In the genomic region with DNA sequence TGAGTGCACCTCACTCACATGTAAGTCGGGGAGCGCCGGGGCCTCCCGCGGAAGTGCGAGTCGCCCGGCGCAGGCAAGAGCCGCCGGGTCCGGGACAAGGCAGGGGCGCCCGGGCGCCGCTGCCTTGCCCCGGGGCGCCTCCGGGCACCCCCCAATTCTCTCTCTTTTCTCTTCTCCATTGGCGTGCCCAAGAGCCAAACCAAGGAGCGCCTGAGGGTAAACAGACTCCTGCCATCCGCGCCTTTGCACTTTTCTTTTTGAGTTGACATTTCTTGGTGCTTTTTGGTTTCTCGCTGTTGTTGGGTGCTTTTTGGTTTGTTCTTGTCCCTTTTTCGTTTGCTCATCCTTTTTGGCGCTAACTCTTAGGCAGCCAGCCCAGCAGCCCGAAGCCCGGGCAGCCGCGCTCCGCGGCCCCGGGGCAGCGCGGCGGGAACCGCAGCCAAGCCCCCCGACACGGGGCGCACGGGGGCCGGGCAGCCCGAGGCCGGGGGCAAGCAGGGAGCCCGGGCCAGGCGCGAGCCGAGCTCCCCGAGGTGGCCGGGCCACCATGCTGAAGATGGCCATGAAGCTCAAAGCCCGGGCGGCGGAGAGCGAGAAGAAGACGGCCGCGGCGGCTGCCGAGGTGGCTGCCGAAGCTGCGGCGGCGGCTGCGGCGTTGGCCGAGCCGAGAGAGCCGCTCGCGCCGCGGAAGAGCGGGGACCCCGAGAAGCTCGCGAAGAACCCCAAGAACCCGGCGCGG, we compare ENCODE assay signal across 8 cellular contexts. TPM values are rescaled to one million over a fixed set of nuclear protein-coding genes. Genes with fewer than 3 reads are reported as not detected.
DNase-seq lines count a peak whose midpoint lies in the region; ATAC-seq and TF ChIP-seq lines count a peak whose summit lies in the region.

No MANE protein-coding gene starts in this region.

- peak overlapping the region; percentile 82; the same call in 1 of the 2 replicates for H3K4me2 ChIP-seq in SK-N-SH
- H3K4me2 ChIP-seq in smooth muscle cell, result peak overlapping the region; percentile 99

- peak overlapping the region; percentile 93 for H3K4me3 Mint-ChIP-seq in activated CD8-positive, alpha-beta T cell treated with anti-CD3 and anti-CD28 coated beads, Interleukin-2, amount 10 ng/mL, durations not matched to agents 7 days and 5 days

- CTCF ChIA-PET in SK-N-SH (lab: Yijun Ruan, JAX), result interaction anchor here (0.9 to 1.1 kb wide), 3 partner anchors 12 to 333 kb away, joined by 3 to 4 read pairs (median 3); a partner anchor contains a TSS
- CTCF ChIA-PET in activated CD8-positive, alpha-beta T cell treated with anti-CD3 and anti-CD28 coated beads, Interleukin-2, amount 10 ng/mL, durations not matched to agents 7 days and 5 days (lab: Charles Lee), result interaction anchor here (1.0 kb wide), 1 partner anchor 10 kb away, joined by 3 read pairs; no protein-coding TSS in a partner anchor

- H3K9me2 ChIP-seq in SK-N-SH, result no peaks in the 10 kb centered on the region

- peak overlapping the region; percentile 95 for H3K27ac Mint-ChIP-seq in activated CD8-positive, alpha-beta T cell treated with anti-CD3 and anti-CD28 coated beads, Interleukin-2, amount 10 ng/mL, durations not matched to agents 7 days and 5 days

- no peak overlapping the region for H2AFZ ChIP-seq in SK-N-SH (ENCODE audit: low read depth)
- no peak overlapping the region for H2AFZ ChIP-seq in smooth muscle cell (ENCODE audit: low read depth)

- ATAC-seq in SK-N-SH treated with all-trans-retinoic acid at 6 μM for 48 hours, result no peak
- no peak for ATAC-seq in activated CD8-positive, alpha-beta T cell treated with anti-CD3 and anti-CD28 coated beads, Interleukin-2, amount 10 ng/mL, durations not matched to agents 7 days and 5 days
- no peak for ATAC-seq in left ventricle myocardium superior
- no peak for ATAC-seq in left lobe of liver

- no peak for TF ChIP-seq RAD21 in SK-N-SH (IDR thresholded peaks at IDR 0.05; ENCODE audit: low read length)

- no peaks in the 10 kb centered on the region for H3K27me3 ChIP-seq in SK-N-SH (ENCODE audit: insufficient read depth)
- no peaks in the 10 kb centered on the region for H3K27me3 ChIP-seq in smooth muscle cell (ENCODE audit: low read depth)

- H4K20me1 ChIP-seq in SK-N-SH (ENCODE audit: insufficient read depth) (peaks cover 18% of the 10 kb centered on the region), smooth muscle cell (ENCODE audit: low read depth) (peaks cover 21% of the 10 kb centered on the region)

- H3K9me3 Mint-ChIP-seq in activated CD8-positive, alpha-beta T cell treated with anti-CD3 and anti-CD28 coated beads, Interleukin-2, amount 10 ng/mL, durations not matched to agents 7 days and 5 days (ENCODE audit: insufficient read depth), result no peaks in the 10 kb centered on the region

- peaks cover 14% of the 10 kb centered on the region for H3F3A ChIP-seq in SK-N-SH (replicated peaks; ENCODE audit: insufficient read depth)
- peaks cover 5% of the 10 kb centered on the region for H3F3A ChIP-seq in smooth muscle cell (ENCODE audit: low read depth)

- H3K79me2 ChIP-seq in SK-N-SH (ENCODE audit: insufficient read depth), result peaks cover 38% of the 10 kb centered on the region
- peaks cover 27% of the 10 kb centered on the region for H3K79me2 ChIP-seq in smooth muscle cell (ENCODE audit: low read depth)

- no peak for TF ChIP-seq CTCF in SK-N-SH (IDR thresholded peaks at IDR 0.05)
- TF ChIP-seq CTCF in smooth muscle cell (IDR thresholded peaks at IDR 0.05; ENCODE audit: borderline replicate concordance, insufficient read depth, poor library complexity, severe bottlenecking), result no peak

- peaks cover 19% of the 10 kb centered on the region for H3K36me3 Mint-ChIP-seq in activated CD8-positive, alpha-beta T cell treated with anti-CD3 and anti-CD28 coated beads, Interleukin-2, amount 10 ng/mL, durations not matched to agents 7 days and 5 days (ENCODE audit: low read depth)

- DNase-seq in SK-N-SH (no peak), left ventricle myocardium superior (peak; percentile 40), smooth muscle cell (lab: John Stamatoyannopoulos, UW; ENCODE audit: unreplicated experiment) (no peak), left lobe of liver (ENCODE audit: low spot score) (no peak), epidermal melanocyte (ENCODE audit: insufficient read length, low spot score) (no peak), MV-4-11 (lab: John Stamatoyannopoulos, UW) (no peak)
- no peak for DNase-seq in activated CD8-positive, alpha-beta T cell treated with anti-CD3 and anti-CD28 coated beads, Interleukin-2, amount 10 ng/mL, durations not matched to agents 7 days and 5 days

- peak overlapping the region; percentile 68; the same call in 1 of the 2 replicates for H3K9ac ChIP-seq in SK-N-SH
- H3K9ac ChIP-seq in smooth muscle cell (ENCODE audit: low read depth), result peak overlapping the region; percentile 76

- WGBS in SK-N-SH (ENCODE audit: low lambda C conversion rate), result 65% methylated on average over 67 of the region's 79 CpGs
- WGBS in smooth muscle cell (ENCODE audit: low lambda C conversion rate), result 2% methylated on average over 75 of the region's 79 CpGs

- H3K4me1 Mint-ChIP-seq in activated CD8-positive, alpha-beta T cell treated with anti-CD3 and anti-CD28 coated beads, Interleukin-2, amount 10 ng/mL, durations not matched to agents 7 days and 5 days (ENCODE audit: low read depth), result peaks cover 43% of the 10 kb centered on the region

- H3K27ac ChIP-seq in SK-N-SH (ENCODE audit: low read depth in 2 of 2, low read length in 1 of 2) (peak overlapping the region; percentile 50 to 71; a peak in 3 of 4 replicates), smooth muscle cell (ENCODE audit: low read depth) (peak overlapping the region; percentile 58)

- POLR2A ChIA-PET in SK-N-SH (lab: Yijun Ruan, JAX), result interaction anchor here (0.8 to 1.0 kb wide), 4 partner anchors 9 to 15 kb away, joined by 3 to 5 read pairs (median 4); no protein-coding TSS in a partner anchor
- POLR2A ChIA-PET in activated CD8-positive, alpha-beta T cell treated with anti-CD3 and anti-CD28 coated beads, Interleukin-2, amount 10 ng/mL, durations not matched to agents 7 days and 5 days (lab: Charles Lee), result interaction anchor here (1.0 to 1.9 kb wide), 12 partner anchors 12 to 275 kb away, joined by 3 to 16 read pairs (median 4); a partner anchor contains a TSS

- H3K36me3 ChIP-seq in SK-N-SH (replicated peaks in 1 of 2; ENCODE audit: control insufficient read depth in 1 of 2, insufficient read depth in 2 of 2, low read length in 1 of 2) (peaks cover 4 to 5% of the 10 kb centered on the region in 2 experiments), smooth muscle cell (ENCODE audit: low read depth) (no peaks in the 10 kb centered on the region)

- peak overlapping the region; percentile 65 to 69 for H3K4me3 ChIP-seq in SK-N-SH (ENCODE audit: low read depth in 2 of 2, low read length in 1 of 2)
- peak overlapping the region; percentile 100 for H3K4me3 ChIP-seq in smooth muscle cell

- H3K4me1 ChIP-seq in SK-N-SH (ENCODE audit: control insufficient read depth in 1 of 2, insufficient read depth in 2 of 2, low read depth in 1 of 2, low read length in 1 of 2) (peaks cover 7 to 14% of the 10 kb centered on the region in 2 experiments; a peak in 3 of 4 replicates), smooth muscle cell (ENCODE audit: low read depth) (peaks cover 23% of the 10 kb centered on the region)

- H3K27me3 Mint-ChIP-seq in activated CD8-positive, alpha-beta T cell treated with anti-CD3 and anti-CD28 coated beads, Interleukin-2, amount 10 ng/mL, durations not matched to agents 7 days and 5 days (ENCODE audit: low read depth), result no peaks in the 10 kb centered on the region

- no peak for TF ChIP-seq EP300 in SK-N-SH (IDR thresholded peaks at IDR 0.05; ENCODE audit: borderline replicate concordance in 1 of 2, low read depth in 1 of 2, low read length in 1 of 2)

- intact Hi-C loops in left ventricle myocardium superior (cut with micrococcal nuclease), result no loop called here

- no peaks in the 10 kb centered on the region for H3K9me3 ChIP-seq in SK-N-SH
- no peaks in the 10 kb centered on the region for H3K9me3 ChIP-seq in smooth muscle cell (replicated peaks; ENCODE audit: low read depth)

TF ChIP-seq in SK-N-SH, 30 proteins besides CTCF, POLR2A, EP300 and RAD21:
- TF ChIP-seq YY1 (IDR thresholded peaks at IDR 0.05; ENCODE audit: low read depth) (no peak), CHD2 (IDR thresholded peaks at IDR 0.05; ENCODE audit: low read length, partially characterized antibody) (no peak)

TF ChIP-seq in SK-N-SH treated with all-trans-retinoic acid at 6 μM for 48 hours, 23 proteins besides CTCF, POLR2A, EP300 and RAD21 (continues in another document):
- no peak for TF ChIP-seq ISL1 (CRISPR knock-in tag; IDR thresholded peaks at IDR 0.05)
- no peak for TF ChIP-seq SNAI2 (CRISPR knock-in tag; IDR thresholded peaks at IDR 0.05)
- no peak for TF ChIP-seq TOX (CRISPR knock-in tag; IDR thresholded peaks at IDR 0.05; ENCODE audit: borderline replicate concordance)
- TF ChIP-seq ZNF8 (CRISPR knock-in tag; IDR thresholded peaks at IDR 0.05), result no peak
- no peak for TF ChIP-seq GLIS3 (CRISPR knock-in tag; IDR thresholded peaks at IDR 0.05)
- no peak for TF ChIP-seq BACH2 (CRISPR knock-in tag; IDR thresholded peaks at IDR 0.05; ENCODE audit: borderline replicate concordance)

RNA-seq across cellular contexts. Expression of a gene that starts 37.0 kb away (rescaled TPM):
- polyA plus RNA-seq in SK-N-SH (2012; rRNA removed) (1,011 and 1,562 TPM in 2 replicates), smooth muscle cell (1,914 and 1,960 TPM in 2 replicates)
- 1,261 and 1,880 TPM in 2 replicates for polyA plus RNA-seq in SK-N-SH (2012; cell fraction: cytosol; rRNA removed)
- polyA plus RNA-seq in SK-N-SH (2012; cell fraction: nucleus; rRNA removed), result 1,323 and 1,902 TPM in 2 replicates
- total RNA-seq in activated CD8-positive, alpha-beta T cell treated with anti-CD3 and anti-CD28 coated beads, Interleukin-2, amount 10 ng/mL, durations not matched to agents 7 days and 5 days, result 100 to 1,000 TPM; 912 to 952 TPM
- total RNA-seq in left ventricle myocardium superior (1,575 TPM), smooth muscle cell (1,103 and 1,240 TPM in 2 replicates), left lobe of liver (305 TPM)

RNA-seq across cellular contexts. Expression of a gene that starts 38.8 kb away (rescaled TPM):
- 1.2 and 1.5 TPM in 2 replicates for polyA plus RNA-seq in SK-N-SH (2012; rRNA removed)
- polyA plus RNA-seq in SK-N-SH (2012; cell fraction: cytosol; rRNA removed), result 0.91 and 1.0 TPM in 2 replicates
- 2.7 and 3.3 TPM in 2 replicates for polyA plus RNA-seq in SK-N-SH (2012; cell fraction: nucleus; rRNA removed)
- total RNA-seq in activated CD8-positive, alpha-beta T cell treated with anti-CD3 and anti-CD28 coated beads, Interleukin-2, amount 10 ng/mL, durations not matched to agents 7 days and 5 days, result 1 to 10 TPM; 1.3 to 2.0 TPM
- total RNA-seq in left ventricle myocardium superior, result 0.35 TPM
- 0.13 and 0.40 TPM in 2 replicates for total RNA-seq in smooth muscle cell
- 0.35 TPM in 1 of 2 replicates, not detected in the other for polyA plus RNA-seq in smooth muscle cell
- 0.35 TPM for total RNA-seq in left lobe of liver
